ENCODE assay signal across 2 cellular contexts in the genomic region with DNA sequence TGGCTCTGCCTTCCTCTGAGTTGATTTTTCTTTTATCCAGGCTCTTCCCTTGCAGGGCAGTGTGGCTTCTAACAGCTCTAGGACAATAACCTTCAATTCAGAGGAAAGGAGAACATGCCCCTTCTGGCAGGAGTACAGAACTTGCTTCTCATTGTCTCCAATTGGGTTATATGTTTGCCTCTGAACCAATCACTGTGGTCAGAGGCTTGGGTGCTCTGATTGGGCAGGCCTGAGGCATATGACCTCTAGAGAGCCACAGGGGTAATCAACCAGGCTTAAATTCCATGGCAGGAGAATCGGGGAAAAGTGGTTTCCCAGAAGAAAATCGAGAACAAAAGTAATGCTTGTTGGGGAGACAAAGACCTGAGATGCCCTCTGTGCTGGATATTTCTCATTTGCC.
TF ChIP-seq lines count a peak whose summit lies in the region.

No MANE protein-coding gene starts in this region.

TF ChIP-seq in GM23338, 12 proteins besides CTCF, POLR2A, EP300 and RAD21 (continued from another document):
- no peak for TF ChIP-seq ZNF114 (CRISPR knock-in tag; IDR thresholded peaks at IDR 0.05)
- TF ChIP-seq POLR2AphosphoS5 (IDR thresholded peaks at IDR 0.05; ENCODE audit: low read depth): no peak

TF ChIP-seq in K562, 482 proteins besides CTCF, POLR2A, EP300 and RAD21 (continued from another document):
- TF ChIP-seq, protein P1, sequence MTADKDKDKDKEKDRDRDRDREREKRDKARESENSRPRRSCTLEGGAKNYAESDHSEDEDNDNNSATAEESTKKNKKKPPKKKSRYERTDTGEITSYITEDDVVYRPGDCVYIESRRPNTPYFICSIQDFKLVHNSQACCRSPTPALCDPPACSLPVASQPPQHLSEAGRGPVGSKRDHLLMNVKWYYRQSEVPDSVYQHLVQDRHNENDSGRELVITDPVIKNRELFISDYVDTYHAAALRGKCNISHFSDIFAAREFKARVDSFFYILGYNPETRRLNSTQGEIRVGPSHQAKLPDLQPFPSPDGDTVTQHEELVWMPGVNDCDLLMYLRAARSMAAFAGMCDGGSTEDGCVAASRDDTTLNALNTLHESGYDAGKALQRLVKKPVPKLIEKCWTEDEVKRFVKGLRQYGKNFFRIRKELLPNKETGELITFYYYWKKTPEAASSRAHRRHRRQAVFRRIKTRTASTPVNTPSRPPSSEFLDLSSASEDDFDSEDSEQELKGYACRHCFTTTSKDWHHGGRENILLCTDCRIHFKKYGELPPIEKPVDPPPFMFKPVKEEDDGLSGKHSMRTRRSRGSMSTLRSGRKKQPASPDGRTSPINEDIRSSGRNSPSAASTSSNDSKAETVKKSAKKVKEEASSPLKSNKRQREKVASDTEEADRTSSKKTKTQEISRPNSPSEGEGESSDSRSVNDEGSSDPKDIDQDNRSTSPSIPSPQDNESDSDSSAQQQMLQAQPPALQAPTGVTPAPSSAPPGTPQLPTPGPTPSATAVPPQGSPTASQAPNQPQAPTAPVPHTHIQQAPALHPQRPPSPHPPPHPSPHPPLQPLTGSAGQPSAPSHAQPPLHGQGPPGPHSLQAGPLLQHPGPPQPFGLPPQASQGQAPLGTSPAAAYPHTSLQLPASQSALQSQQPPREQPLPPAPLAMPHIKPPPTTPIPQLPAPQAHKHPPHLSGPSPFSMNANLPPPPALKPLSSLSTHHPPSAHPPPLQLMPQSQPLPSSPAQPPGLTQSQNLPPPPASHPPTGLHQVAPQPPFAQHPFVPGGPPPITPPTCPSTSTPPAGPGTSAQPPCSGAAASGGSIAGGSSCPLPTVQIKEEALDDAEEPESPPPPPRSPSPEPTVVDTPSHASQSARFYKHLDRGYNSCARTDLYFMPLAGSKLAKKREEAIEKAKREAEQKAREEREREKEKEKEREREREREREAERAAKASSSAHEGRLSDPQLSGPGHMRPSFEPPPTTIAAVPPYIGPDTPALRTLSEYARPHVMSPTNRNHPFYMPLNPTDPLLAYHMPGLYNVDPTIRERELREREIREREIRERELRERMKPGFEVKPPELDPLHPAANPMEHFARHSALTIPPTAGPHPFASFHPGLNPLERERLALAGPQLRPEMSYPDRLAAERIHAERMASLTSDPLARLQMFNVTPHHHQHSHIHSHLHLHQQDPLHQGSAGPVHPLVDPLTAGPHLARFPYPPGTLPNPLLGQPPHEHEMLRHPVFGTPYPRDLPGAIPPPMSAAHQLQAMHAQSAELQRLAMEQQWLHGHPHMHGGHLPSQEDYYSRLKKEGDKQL (CRISPR knock-in tag; IDR thresholded peaks at IDR 0.05; ENCODE audit: borderline replicate concordance): no peak
- no peak for TF ChIP-seq ZNF174 (CRISPR knock-in tag; IDR thresholded peaks at IDR 0.05)
- no peak for TF ChIP-seq STAT5A (IDR thresholded peaks at IDR 0.05; ENCODE audit: borderline replicate concordance, low read length)
- no peak for TF ChIP-seq HNRNPK (IDR thresholded peaks at IDR 0.05; ENCODE audit: low read depth, low read length, poor library complexity, severe bottlenecking)
- TF ChIP-seq SNIP1 (IDR thresholded peaks at IDR 0.05; ENCODE audit: low read depth): no peak
- TF ChIP-seq FOXJ2 (tag; IDR thresholded peaks at IDR 0.05): no peak
- TF ChIP-seq WHSC1 (IDR thresholded peaks at IDR 0.05; ENCODE audit: low read length): no peak
- no peak for TF ChIP-seq GABPB2 (CRISPR knock-in tag; conservative IDR thresholded peaks at IDR 0.05)
